ENCODE assay signal across 12 cellular contexts in genomic region chr1:102365074-102365473, GRCh38.
"Had no signal": no experiment of that assay in that cellular context is flagged by ENCODE, and none has a peak within 500 bp of the region (broad histone marks: within the 10 kb centered on the region; RNA-seq: fewer than 3 reads in every experiment).

No MANE protein-coding gene starts in this region.

- H3K27me3 ChIP-seq: stomach, upper lobe of right lung, vagina had no signal

- H3K36me3 ChIP-seq: stomach, upper lobe of right lung, vagina had no signal

- H3K27ac ChIP-seq: stomach, upper lobe of right lung, vagina had no signal

- H3K4me3 ChIP-seq: mucosa of descending colon, stomach, upper lobe of right lung, vagina had no signal

- DNase-seq: effector memory CD4-positive, alpha-beta T cell; kidney; left colon; mucosa of descending colon; naive thymus-derived CD8-positive, alpha-beta T cell; right cardiac atrium; small intestine; stimulated activated CD4-positive, alpha-beta T cell treated with anti-CD3 and anti-CD28 coated beads, Interleukin-12 subunit alpha, Interleukin-12 subunit beta, amount 100 ng/mL, for 4 hours; stimulated activated naive CD4-positive, alpha-beta T cell; stomach; upper lobe of right lung had no signal

- H3K4me1 ChIP-seq: stomach, upper lobe of right lung, vagina had no signal

- H3K9me3 ChIP-seq: mucosa of descending colon, upper lobe of right lung, vagina had no signal
